Comparison of ENCODE assay signal across 8 cellular contexts in the genomic region with DNA sequence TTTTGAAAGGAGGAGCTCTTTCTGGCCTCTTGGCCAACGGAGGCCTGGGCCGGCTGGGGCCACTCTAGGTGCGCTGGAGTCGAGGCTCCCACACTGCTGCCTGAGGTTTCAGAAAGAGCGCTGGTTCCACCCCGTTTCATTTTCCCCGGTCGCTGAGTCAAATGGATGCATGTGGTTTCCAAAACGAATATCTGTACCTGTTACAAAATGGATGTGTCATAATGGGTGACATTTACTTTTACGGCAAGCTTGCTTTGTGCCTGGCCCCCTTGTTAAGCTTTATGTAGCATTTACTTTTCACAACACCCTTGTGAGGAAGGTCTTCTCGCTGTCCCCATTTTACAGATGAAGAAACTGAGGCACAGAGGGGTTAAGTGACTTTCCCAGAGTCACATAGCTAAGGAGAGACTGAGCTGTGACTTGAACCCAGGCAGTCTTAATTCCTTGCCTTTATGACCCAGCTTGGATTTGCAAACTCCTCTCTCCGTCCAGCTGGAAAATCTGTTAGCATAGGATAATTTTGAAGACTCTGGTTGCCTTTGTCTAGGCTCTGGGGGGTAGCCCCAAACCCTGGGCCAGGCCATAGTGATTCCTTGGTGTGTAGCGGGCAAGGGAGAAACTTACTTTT. TPM values are rescaled to one million over a fixed set of nuclear protein-coding genes. Genes with fewer than 3 reads are reported as not detected.
DNase-seq lines count a peak whose midpoint lies in the region; ATAC-seq lines count a peak whose summit lies in the region.
"Had no signal": no experiment of that assay in that cellular context is flagged by ENCODE, and none has a peak within 500 bp of the region (broad histone marks: within the 10 kb centered on the region; RNA-seq: fewer than 3 reads in every experiment).

No MANE protein-coding gene starts in this region.

- POLR2A ChIA-PET in activated CD4-positive, alpha-beta memory T cell treated with anti-CD3 and anti-CD28 coated beads for 36 hours (lab: Charles Lee) = interaction anchor here (0.5 to 2.7 kb wide), 13 partner anchors 9 to 305 kb away, joined by 3 to 26 read pairs (median 4); a partner anchor contains a TSS

- H3K27me3 Mint-ChIP-seq in activated CD4-positive, alpha-beta memory T cell treated with anti-CD3 and anti-CD28 coated beads for 36 hours = no peaks in the 10 kb centered on the region

- peaks cover 91% of the 10 kb centered on the region for H3K4me1 Mint-ChIP-seq in activated CD4-positive, alpha-beta memory T cell treated with anti-CD3 and anti-CD28 coated beads for 36 hours (ENCODE audit: low read depth)

- peaks cover 3% of the 10 kb centered on the region for H3K36me3 Mint-ChIP-seq in activated CD4-positive, alpha-beta memory T cell treated with anti-CD3 and anti-CD28 coated beads for 36 hours

- H3K27ac Mint-ChIP-seq in activated CD4-positive, alpha-beta memory T cell treated with anti-CD3 and anti-CD28 coated beads for 36 hours = peak overlapping the region; percentile 90

- ATAC-seq in GM19324 (IDR thresholded peaks at IDR 0.05; ENCODE audit: low FRiP score, unreplicated experiment) (peak; percentile 46), HG03108 (IDR thresholded peaks at IDR 0.05; ENCODE audit: unreplicated experiment) (peak; percentile 64)
- ATAC-seq: left colon had no signal

- no peaks in the 10 kb centered on the region for H3K9me3 Mint-ChIP-seq in activated CD4-positive, alpha-beta memory T cell treated with anti-CD3 and anti-CD28 coated beads for 36 hours

- peak; percentile 93 for DNase-seq in activated CD4-positive, alpha-beta memory T cell treated with anti-CD3 and anti-CD28 coated beads for 36 hours
- peak; percentile 27 to 29 for DNase-seq in lung microvascular endothelial cell (ENCODE audit: low read depth in 2 of 2)
- DNase-seq in anterior cingulate cortex (lab: John Stamatoyannopoulos, UW) = no peak
- no peak for DNase-seq in NCI-H1105 treated with DMSO at 0.1 percent for 48 hours (lab: John Stamatoyannopoulos, UW)
- DNase-seq in NCI-H524 treated with DMSO at 0.1 percent for 48 hours (lab: John Stamatoyannopoulos, UW) = no peak

- intact Hi-C loops in activated CD4-positive, alpha-beta memory T cell treated with anti-CD3 and anti-CD28 coated beads for 36 hours (cut with micrococcal nuclease) = loop anchor here (1.0 to 5.0 kb wide), 4 partner anchors 8 to 590 kb away; a partner anchor contains a TSS

- CTCF ChIA-PET in activated CD4-positive, alpha-beta memory T cell treated with anti-CD3 and anti-CD28 coated beads for 36 hours (lab: Charles Lee) = interaction anchor here (0.7 to 3.3 kb wide), 14 partner anchors 9 to 134 kb away, joined by 3 to 14 read pairs (median 4); a partner anchor contains a TSS

- H3K4me3 Mint-ChIP-seq in activated CD4-positive, alpha-beta memory T cell treated with anti-CD3 and anti-CD28 coated beads for 36 hours = peak overlapping the region; percentile 68

RNA-seq across cellular contexts. Expression of a gene that starts 10.6 kb away (rescaled TPM):
- 10 to 100 TPM; 55.0 to 60.8 TPM for total RNA-seq in activated CD4-positive, alpha-beta memory T cell treated with anti-CD3 and anti-CD28 coated beads for 36 hours
- total RNA-seq in lung microvascular endothelial cell = 7.2 and 18.1 TPM in 2 replicates

Comparison
In these comparisons a context has a peak if more than half of its experiments do, and no peak if none do; other contexts are left out.
1. DNase-seq: peak in activated CD4-positive, alpha-beta memory T cell treated with anti-CD3 and anti-CD28 coated beads for 36 hours (single experiment) and lung microvascular endothelial cell (2 of 2); none in anterior cingulate cortex (0 of 58), NCI-H1105 treated with DMSO at 0.1 percent for 48 hours (single experiment) and NCI-H524 treated with DMSO at 0.1 percent for 48 hours (single experiment).